ENCODE assay signal across 38 cellular contexts in genomic region chr5:131899686-131900085, GRCh38. TPM values are rescaled to one million over a fixed set of nuclear protein-coding genes. Genes with fewer than 3 reads are reported as not detected.
DNase-seq lines count a peak whose midpoint lies in the region; ATAC-seq, FAIRE-seq and TF ChIP-seq lines count a peak whose summit lies in the region.
"Had no signal": no experiment of that assay in that cellular context is flagged by ENCODE, and none has a peak within 500 bp of the region (broad histone marks: within the 10 kb centered on the region; RNA-seq: fewer than 3 reads in every experiment).

No MANE protein-coding gene starts in this region.

- ATAC-seq in HepG2 (no peak), right lobe of liver (no peak), K562 (no peak), gastrocnemius medialis (no peak), GM18909 (IDR thresholded peaks at IDR 0.05; ENCODE audit: poor library complexity, unreplicated experiment) (no peak)
- ATAC-seq: left colon, T-cell, WTC11 had no signal

- H3K27me3 ChIP-seq in HepG2 (ENCODE audit: control insufficient read depth in 1 of 2, insufficient read depth in 2 of 2, low read length in 2 of 2) (no peaks in the 10 kb centered on the region), right lobe of liver (no peaks in the 10 kb centered on the region), K562 (ENCODE audit: control insufficient read depth in 2 of 2, insufficient read depth in 2 of 2, low read length in 2 of 2) (peaks cover 0 to 18% of the 10 kb centered on the region in 2 experiments; a peak in 3 of 5 replicates), gastrocnemius medialis (no peaks in the 10 kb centered on the region)
- H3K27me3 ChIP-seq: ascending aorta, esophagus squamous epithelium, SJCRH30 had no signal

- no peak for TF ChIP-seq POLR2A in HepG2 (IDR thresholded peaks at IDR 0.05; ENCODE audit: insufficient read depth in 1 of 2, low read depth in 2 of 2, low read length in 2 of 2)
- TF ChIP-seq POLR2A in right lobe of liver (IDR thresholded peaks at IDR 0.05): no peak
- TF ChIP-seq POLR2A in K562 (conservative IDR thresholded peaks at IDR 0.05): no peak
- no peak for TF ChIP-seq POLR2A in gastrocnemius medialis (IDR thresholded peaks at IDR 0.05)

- H4K20me1 ChIP-seq in HepG2 (ENCODE audit: insufficient read depth, low read length) (no peaks in the 10 kb centered on the region), K562 (replicated peaks; ENCODE audit: control insufficient read depth, insufficient read depth, low read length) (no peaks in the 10 kb centered on the region)

- no peaks in the 10 kb centered on the region for H3K9me1 ChIP-seq in K562 (ENCODE audit: control insufficient read depth, insufficient read depth, low read length)

- no peak for TF ChIP-seq CTCF in HepG2 (CRISPR knock-in tag; IDR thresholded peaks at IDR 0.05)
- TF ChIP-seq CTCF in right lobe of liver (IDR thresholded peaks at IDR 0.05): no peak
- TF ChIP-seq CTCF in K562 (IDR thresholded peaks at IDR 0.05 in 2 of 3, conservative IDR thresholded peaks at IDR 0.05 in 1 of 3; ENCODE audit: insufficient read depth in 2 of 3, low read depth in 1 of 3, low read length in 3 of 3): no peak
- TF ChIP-seq CTCF in fibroblast of the aortic adventitia (IDR thresholded peaks at IDR 0.05; ENCODE audit: insufficient read depth, low read length): no peak
- no peak for TF ChIP-seq CTCF in gastrocnemius medialis (IDR thresholded peaks at IDR 0.05 in 4 of 5, conservative IDR thresholded peaks at IDR 0.05 in 1 of 5)

- TF ChIP-seq RAD21 in HepG2 (CRISPR knock-in tag; IDR thresholded peaks at IDR 0.05): no peak
- TF ChIP-seq RAD21 in K562 (CRISPR knock-in tag; conservative IDR thresholded peaks at IDR 0.05 in 1 of 2, IDR thresholded peaks at IDR 0.05 in 1 of 2): no peak

- no peak overlapping the region for H3K27ac ChIP-seq in HepG2 (ENCODE audit: extremely low read length, insufficient read depth, low read length)
- no peak overlapping the region for H3K27ac ChIP-seq in right lobe of liver
- H3K27ac ChIP-seq in K562 (ENCODE audit: extremely low read depth, low read depth, low read length): no peak overlapping the region
- H3K27ac ChIP-seq in gastrocnemius medialis: no peak overlapping the region
- H3K27ac ChIP-seq: ascending aorta, esophagus squamous epithelium, HL-60, SJCRH30 had no signal

- H3K79me2 ChIP-seq in HepG2 (ENCODE audit: insufficient read depth, low read length): no peaks in the 10 kb centered on the region
- no peaks in the 10 kb centered on the region for H3K79me2 ChIP-seq in K562 (ENCODE audit: control insufficient read depth, insufficient read depth, low read length)

- DNase-seq in HepG2 (ENCODE audit: low spot score) (no peak), right lobe of liver (no peak), K562 (ENCODE audit: extremely low read depth in 1 of 4, low spot score in 3 of 4) (no peak), fibroblast of the aortic adventitia (ENCODE audit: low read depth) (peak; percentile 17), gastrocnemius medialis (no peak), HEK293T (ENCODE audit: extremely low spot score) (no peak), DMS53 treated with DMSO at 0.1 percent for 48 hours (lab: John Stamatoyannopoulos, UW; ENCODE audit: unreplicated experiment) (no peak)
- DNase-seq: activated CD4-positive, alpha-beta T cell treated with anti-CD3 and anti-CD28 coated beads, Interleukin-2, amount 10 ng/mL, durations not matched to agents 7 days and 5 days; activated effector memory CD4-positive, alpha-beta T cell treated with Interleukin-2 at 50 U/mL for 16 hours; activated naive CD8-positive, alpha-beta T cell treated with anti-CD3 and anti-CD28 coated beads for 36 hours; CD4-positive, alpha-beta T cell; central memory CD4-positive, alpha-beta T cell; esophagus squamous epithelium; H7; immature natural killer cell; left colon; mammary epithelial cell; NCI-H1048; NCI-H1694; NCI-H446; NCI-H748 treated with DMSO at 0.1 percent for 48 hours; SJCRH30; stimulated activated naive CD4-positive, alpha-beta T cell treated with Interleukin-2 at 50 U/mL for 16 hours; T-cell had no signal

- FAIRE-seq in HepG2 (lab: Jason Lieb, UNC): no peak
- FAIRE-seq in K562 (lab: Jason Lieb, UNC): no peak
- FAIRE-seq: endometrium, GM18507, RCC 7860 had no signal

- BruUV-seq in HepG2 (replicated peaks; lab: Mats Ljungman, UMichigan): no TSS peak
- BruUV-seq in K562 (replicated peaks; lab: Mats Ljungman, UMichigan): no TSS peak

- POLR2A ChIA-PET in HepG2 (lab: Yijun Ruan, JAX): no interaction called here
- POLR2A ChIA-PET in K562 (lab: Yijun Ruan, JAX): no interaction called here
- POLR2A ChIA-PET in HEK293T (lab: Yijun Ruan, JAX): no interaction called here

- H3K4me1 ChIP-seq in HepG2 (ENCODE audit: insufficient read depth, low read length) (no peaks in the 10 kb centered on the region), right lobe of liver (no peaks in the 10 kb centered on the region), K562 (replicated peaks in 1 of 2; ENCODE audit: control insufficient read depth in 2 of 2, insufficient read depth in 2 of 2, low read length in 2 of 2) (no peaks in the 10 kb centered on the region; a peak in 1 of 5 replicates), gastrocnemius medialis (no peaks in the 10 kb centered on the region)
- H3K4me1 ChIP-seq: ascending aorta, esophagus squamous epithelium, SJCRH30 had no signal

- CTCF ChIA-PET in HepG2 (lab: Yijun Ruan, JAX; ENCODE audit: low intra/inter-chr PET ratio, low total read pairs): no interaction called here
- CTCF ChIA-PET in K562 (lab: Yijun Ruan, JAX; ENCODE audit: low intra/inter-chr PET ratio): no interaction called here
- CTCF ChIA-PET in HEK293T (lab: Yijun Ruan, JAX): no interaction called here

- H3K4me2 ChIP-seq in HepG2 (ENCODE audit: low read depth, low read length) (no peak overlapping the region), K562 (ENCODE audit: insufficient read depth, low read length) (no peak overlapping the region)

- H2AFZ ChIP-seq in HepG2 (ENCODE audit: low read length) (no peak overlapping the region), K562 (ENCODE audit: low read depth, low read length) (no peak overlapping the region)

- H3K9ac ChIP-seq in HepG2 (ENCODE audit: insufficient read depth, low read depth, low read length): no peak overlapping the region
- no peak overlapping the region for H3K9ac ChIP-seq in K562 (ENCODE audit: insufficient read depth in 1 of 2, low read depth in 2 of 2, low read length in 2 of 2)

- no peaks in the 10 kb centered on the region for H3K9me3 ChIP-seq in HepG2 (ENCODE audit: low read length)
- H3K9me3 ChIP-seq in right lobe of liver: no peaks in the 10 kb centered on the region
- no peaks in the 10 kb centered on the region for H3K9me3 ChIP-seq in K562 (replicated peaks; ENCODE audit: control insufficient read depth, insufficient read depth, low read depth, low read length)
- no peaks in the 10 kb centered on the region for H3K9me3 ChIP-seq in gastrocnemius medialis

- no peaks in the 10 kb centered on the region for H3K36me3 ChIP-seq in HepG2 (replicated peaks in 1 of 2; ENCODE audit: control insufficient read depth in 1 of 2, insufficient read depth in 2 of 2, low read length in 2 of 2)
- no peaks in the 10 kb centered on the region for H3K36me3 ChIP-seq in right lobe of liver
- no peaks in the 10 kb centered on the region for H3K36me3 ChIP-seq in K562 (ENCODE audit: control insufficient read depth, insufficient read depth, low read length)
- H3K36me3 ChIP-seq in gastrocnemius medialis: no peaks in the 10 kb centered on the region
- H3K36me3 ChIP-seq: ascending aorta, esophagus squamous epithelium, SJCRH30 had no signal

- H3K4me3 ChIP-seq in HepG2 (replicated peaks in 1 of 3; ENCODE audit: insufficient read depth in 1 of 3, low read depth in 2 of 3, low read length in 3 of 3) (no peak overlapping the region), right lobe of liver (no peak overlapping the region), K562 (no peak overlapping the region), fibroblast of the aortic adventitia (ENCODE audit: low read depth, low read length) (no peak overlapping the region), gastrocnemius medialis (no peak overlapping the region)
- H3K4me3 ChIP-seq: ascending aorta, esophagus squamous epithelium, SJCRH30 had no signal

- in situ Hi-C loops in HepG2 (cut with HindIII; ENCODE audit: extremely low pct_ligation_motif_present, low pct_unique_long_range_greater_than_20kb) (no loop called here), K562 (cut with MboI) (no loop called here), gastrocnemius medialis (cut with MboI; ENCODE audit: low sequenced_read_pairs in 4 of 4) (no loop called here)

- intact Hi-C loops in HepG2 (cut with micrococcal nuclease; ENCODE audit: unreplicated experiment) (loop anchor here (5.0 kb wide), 1 partner anchor 103 kb away; no protein-coding TSS in a partner anchor), right lobe of liver (cut with DNase I) (no loop called here), K562 (cut with micrococcal nuclease) (no loop called here), gastrocnemius medialis (cut with DNase I; ENCODE audit: low total_unique reads) (no loop called here)

- TF ChIP-seq EP300 in HepG2 (IDR thresholded peaks at IDR 0.05; ENCODE audit: low read depth in 2 of 2, low read length in 2 of 2): no peak
- no peak for TF ChIP-seq EP300 in HepG2 (CRISPR knock-in tag; IDR thresholded peaks at IDR 0.05; ENCODE audit: borderline replicate concordance)
- no peak for TF ChIP-seq EP300 in K562 (IDR thresholded peaks at IDR 0.05; ENCODE audit: low read length)

RNA-seq across cellular contexts. Expression of gene MEIKIN, which starts 45.8 kb away (rescaled TPM):
- total RNA-seq in HepG2 (2016; rRNA removed; fragmentation: Illumina TruSeq; extraction: Trizol): not detected in 2 replicates
- total RNA-seq in HepG2 (2016; cell fraction: cytosol; rRNA removed; fragmentation: Illumina TruSeq; extraction: Trizol; ENCODE audit: low read depth): not detected in 2 replicates
- total RNA-seq in HepG2 (2016; cell fraction: insoluble cytoplasmic fraction; rRNA removed; fragmentation: Illumina TruSeq; extraction: Trizol): not detected in 2 replicates
- total RNA-seq in HepG2 (2016; cell fraction: membrane; rRNA removed; fragmentation: Illumina TruSeq; extraction: Trizol): not detected in 2 replicates
- not detected in 2 replicates for total RNA-seq in HepG2 (2016; cell fraction: nucleus; rRNA removed; fragmentation: Illumina TruSeq; extraction: Trizol)
- polyA plus RNA-seq in HepG2 (2011; rRNA removed): not detected in 2 replicates
- not detected in 2 replicates for polyA plus RNA-seq in HepG2 (2011; cell fraction: cytosol; rRNA removed)
- not detected in 2 replicates for polyA plus RNA-seq in HepG2 (2011; cell fraction: nucleus; rRNA removed)
- not detected in 2 replicates for polyA plus RNA-seq in HepG2 (2012)
- not detected in 2 replicates for polyA plus RNA-seq in HepG2 (2016; cell fraction: cytosol; fragmentation: Illumina TruSeq; extraction: Trizol; ENCODE audit: low read depth)
- not detected in 2 replicates for polyA plus RNA-seq in HepG2 (2016; cell fraction: insoluble cytoplasmic fraction; fragmentation: Illumina TruSeq; extraction: Trizol; ENCODE audit: low read depth)
- not detected in 2 replicates for polyA plus RNA-seq in HepG2 (2016; cell fraction: membrane; fragmentation: Illumina TruSeq; extraction: Trizol; ENCODE audit: low read depth)
- not detected in 2 replicates for polyA plus RNA-seq in HepG2 (2016; cell fraction: nucleus; fragmentation: Illumina TruSeq; extraction: Trizol; ENCODE audit: insufficient read depth, low read depth)
- polyA minus RNA-seq in HepG2 (2011; rRNA and poly(A)+ RNA removed; ENCODE audit: low replicate concordance): not detected in 2 replicates
- not detected in 2 replicates for polyA minus RNA-seq in HepG2 (2011; cell fraction: cytosol; rRNA and poly(A)+ RNA removed)
- polyA minus RNA-seq in HepG2 (2011; cell fraction: nucleus; rRNA and poly(A)+ RNA removed): not detected in 2 replicates
- under 1 TPM in 1 of 6 experiments, not detected in 5; 0.55 TPM for total RNA-seq in right lobe of liver
- not detected in 2 replicates for total RNA-seq in K562 (2011; cell fraction: chromatin; rRNA removed; ENCODE audit: low replicate concordance)
- not detected in 2 replicates for total RNA-seq in K562 (2011; cell fraction: nucleolus; rRNA removed)
- total RNA-seq in K562 (2011; cell fraction: nucleoplasm; rRNA removed): not detected in 2 replicates
- 0.18 TPM in 1 of 2 replicates, not detected in the other for total RNA-seq in K562 (2014; rRNA removed)
- total RNA-seq in K562 (2014; rRNA removed; fragmentation: Illumina TruSeq; extraction: Trizol): not detected in 2 replicates
- total RNA-seq in K562 (2015; rRNA removed; fragmentation: Illumina TruSeq; extraction: Trizol): not detected in 2 replicates
- not detected in 2 replicates for total RNA-seq in K562 (2021)
- not detected in 2 replicates for polyA plus RNA-seq in K562 (2011; rRNA removed)
- not detected in 2 replicates for polyA plus RNA-seq in K562 (2011; cell fraction: cytosol; rRNA removed)
- polyA plus RNA-seq in K562 (2011; cell fraction: nucleus; rRNA removed): not detected in 2 replicates
- polyA plus RNA-seq in K562 (2012): not detected in 2 replicates
- not detected in 2 replicates for polyA plus RNA-seq in K562 (2014; fragmentation: Illumina TruSeq; extraction: Trizol)
- polyA plus RNA-seq in K562 (2014; fragmentation: Nextera tagmentation; extraction: Ambion mirVana): not detected
- not detected in 2 replicates for polyA plus RNA-seq in K562 (2014; rRNA removed)
- polyA minus RNA-seq in K562 (2011; rRNA and poly(A)+ RNA removed): not detected in 2 replicates
- polyA minus RNA-seq in K562 (2011; cell fraction: cytosol; rRNA and poly(A)+ RNA removed): not detected in 2 replicates
- not detected in 2 replicates for polyA minus RNA-seq in K562 (2011; cell fraction: nucleus; rRNA and poly(A)+ RNA removed)
- total RNA-seq in fibroblast of the aortic adventitia (ENCODE audit: low replicate concordance): not detected in 2 replicates
- not detected for total RNA-seq in gastrocnemius medialis
- total RNA-seq: A673; activated CD4-positive, alpha-beta T cell treated with anti-CD3 and anti-CD28 coated beads, Interleukin-2, amount 10 ng/mL, durations not matched to agents 7 days and 5 days; activated CD8-positive, alpha-beta memory T cell treated with anti-CD3 and anti-CD28 coated beads for 36 hours; activated naive CD8-positive, alpha-beta T cell treated with anti-CD3 and anti-CD28 coated beads for 36 hours; ascending aorta; CD4-positive, alpha-beta T cell; Daoy; esophagus squamous epithelium; H7; left colon; mammary epithelial cell; osteocyte; SJCRH30; temporal lobe; urinary bladder; WTC11 had no signal
- polyA plus RNA-seq: mammary epithelial cell, neural cell, urinary bladder had no signal

Comparison
In these comparisons a context has a peak if more than half of its experiments do, and no peak if none do; other contexts are left out.
1. Of the 241 proteins assayed by ChIP-seq in both HepG2 and K562: peak only in HepG2: none; only in K562: none; in both: CEBPB, CEBPG, EHMT2 and REST; in neither: 234; mixed calls (peak in some experiments, not most) for 3.